In genomic region chr6:111113731-111114438, GRCh38 we compare ENCODE assay signal across 8 cellular contexts. TPM values are rescaled to one million over a fixed set of nuclear protein-coding genes. Genes with fewer than 3 reads are reported as not detected.
DNase-seq lines count a peak whose midpoint lies in the region; ATAC-seq and TF ChIP-seq lines count a peak whose summit lies in the region.

No MANE protein-coding gene starts in this region.

- intact Hi-C loops in activated T-helper 1 cell treated with anti-CD3 and anti-CD28 coated beads, Interleukin-12 subunit alpha, Interleukin-12 subunit beta, Interleukin-2, Interleukin-4 antibody, amounts not matched to agents 30 ng/mL and 10 ng/mL and 1 ng/mL, durations not matched to agents 14 hours and 24 hours and 36 hours (cut with micrococcal nuclease) = no loop called here
- intact Hi-C loops in right cardiac atrium (cut with DNase I) = no loop called here
- intact Hi-C loops in PC-3 (cut with micrococcal nuclease) = no loop called here

- H3K36me3 ChIP-seq in ACC112 (ENCODE audit: insufficient read depth, low read length) (no peaks in the 10 kb centered on the region), PC-3 (ENCODE audit: low read depth, low read length) (no peaks in the 10 kb centered on the region)

- H3K27me3 ChIP-seq in ACC112 (ENCODE audit: insufficient read depth, low read length) (no peaks in the 10 kb centered on the region; the same call in 1 of the 2 replicates), right cardiac atrium (ENCODE audit: control insufficient read depth, insufficient read depth) (no peaks in the 10 kb centered on the region), PC-3 (ENCODE audit: low read length) (no peaks in the 10 kb centered on the region)

- H3K9me3 ChIP-seq in right cardiac atrium (ENCODE audit: control insufficient read depth, low read length) (no peaks in the 10 kb centered on the region), PC-3 (ENCODE audit: low read length) (no peaks in the 10 kb centered on the region)

- no peaks in the 10 kb centered on the region for H4K20me1 ChIP-seq in PC-3 (ENCODE audit: low read length)

- no peak overlapping the region for H3K9ac ChIP-seq in PC-3 (ENCODE audit: low read length)

- DNase-seq in HT1080 (ENCODE audit: low read depth) = peak; percentile 72
- no peak for DNase-seq in activated T-helper 1 cell treated with anti-CD3 and anti-CD28 coated beads, Interleukin-12 subunit alpha, Interleukin-12 subunit beta, Interleukin-2, Interleukin-4 antibody, amounts not matched to agents 30 ng/mL and 10 ng/mL and 1 ng/mL, durations not matched to agents 14 hours and 24 hours and 36 hours (ENCODE audit: low spot score)
- DNase-seq in right cardiac atrium = peak in 2 of 3 donors; percentile 40 to 54
- DNase-seq in stimulated activated CD4-positive, alpha-beta T cell treated with anti-CD3 and anti-CD28 coated beads, Interleukin-15, amount 100 ng/mL, for 48 hours (ENCODE audit: low read depth in 2 of 2) = peak; percentile 30 to 35
- DNase-seq in PC-3 = no peak
- no peak for DNase-seq in DMS53 treated with DMSO at 0.1 percent for 48 hours (lab: John Stamatoyannopoulos, UW; ENCODE audit: unreplicated experiment)
- DNase-seq in iPS-NIHi11 (ENCODE audit: low spot score) = no peak

- peaks cover 10% of the 10 kb centered on the region for H3K4me1 Mint-ChIP-seq in activated T-helper 1 cell treated with anti-CD3 and anti-CD28 coated beads, Interleukin-12 subunit alpha, Interleukin-12 subunit beta, Interleukin-2, Interleukin-4 antibody, amounts not matched to agents 30 ng/mL and 10 ng/mL and 1 ng/mL, durations not matched to agents 14 hours and 24 hours and 36 hours (ENCODE audit: low read depth)

- H3K36me3 Mint-ChIP-seq in activated T-helper 1 cell treated with anti-CD3 and anti-CD28 coated beads, Interleukin-12 subunit alpha, Interleukin-12 subunit beta, Interleukin-2, Interleukin-4 antibody, amounts not matched to agents 30 ng/mL and 10 ng/mL and 1 ng/mL, durations not matched to agents 14 hours and 24 hours and 36 hours (ENCODE audit: low read depth) = no peaks in the 10 kb centered on the region

- H3K79me2 ChIP-seq in ACC112 (ENCODE audit: control insufficient read depth, insufficient read depth, low read length, unreplicated experiment) (no peaks in the 10 kb centered on the region), PC-3 (ENCODE audit: low read length) (no peaks in the 10 kb centered on the region)

- H3K27me3 Mint-ChIP-seq in activated T-helper 1 cell treated with anti-CD3 and anti-CD28 coated beads, Interleukin-12 subunit alpha, Interleukin-12 subunit beta, Interleukin-2, Interleukin-4 antibody, amounts not matched to agents 30 ng/mL and 10 ng/mL and 1 ng/mL, durations not matched to agents 14 hours and 24 hours and 36 hours (ENCODE audit: insufficient read depth) = peaks cover 1% of the 10 kb centered on the region

- no peak for TF ChIP-seq CTCF in PC-3 (conservative IDR thresholded peaks at IDR 0.05; ENCODE audit: low read depth, low read length)

- no peak overlapping the region for H3K4me2 ChIP-seq in PC-3 (ENCODE audit: low read length)

- POLR2A ChIA-PET in PC-3 (lab: Charles Lee; ENCODE audit: unreplicated experiment) = no interaction called here

- peaks cover 14% of the 10 kb centered on the region for H3K4me1 ChIP-seq in ACC112 (ENCODE audit: control insufficient read depth, insufficient read depth, low read length, unreplicated experiment)
- H3K4me1 ChIP-seq in right cardiac atrium (ENCODE audit: control insufficient read depth, insufficient read depth, low read length) = no peaks in the 10 kb centered on the region
- H3K4me1 ChIP-seq in PC-3 (ENCODE audit: insufficient read depth, low read length) = no peaks in the 10 kb centered on the region

- WGBS in right cardiac atrium = 12% methylated on average over 6 of the region's 6 CpGs

- no peaks in the 10 kb centered on the region for H3F3A ChIP-seq in PC-3 (ENCODE audit: low read length, unreplicated experiment)

- no peaks in the 10 kb centered on the region for H3K9me2 ChIP-seq in PC-3 (replicated peaks; ENCODE audit: low read length)

- peak overlapping the region; percentile 5 for H3K27ac Mint-ChIP-seq in activated T-helper 1 cell treated with anti-CD3 and anti-CD28 coated beads, Interleukin-12 subunit alpha, Interleukin-12 subunit beta, Interleukin-2, Interleukin-4 antibody, amounts not matched to agents 30 ng/mL and 10 ng/mL and 1 ng/mL, durations not matched to agents 14 hours and 24 hours and 36 hours

- no peak overlapping the region for H3K4me3 Mint-ChIP-seq in activated T-helper 1 cell treated with anti-CD3 and anti-CD28 coated beads, Interleukin-12 subunit alpha, Interleukin-12 subunit beta, Interleukin-2, Interleukin-4 antibody, amounts not matched to agents 30 ng/mL and 10 ng/mL and 1 ng/mL, durations not matched to agents 14 hours and 24 hours and 36 hours

- ATAC-seq in right cardiac atrium (peak; percentile 86 to 88), PC-3 (no peak)

- CTCF ChIA-PET in PC-3 (lab: Charles Lee) = no interaction called here

- BruUV-seq in PC-3 (replicated peaks; lab: Mats Ljungman, UMichigan) = no TSS peak

- no peaks in the 10 kb centered on the region for H3K9me3 Mint-ChIP-seq in activated T-helper 1 cell treated with anti-CD3 and anti-CD28 coated beads, Interleukin-12 subunit alpha, Interleukin-12 subunit beta, Interleukin-2, Interleukin-4 antibody, amounts not matched to agents 30 ng/mL and 10 ng/mL and 1 ng/mL, durations not matched to agents 14 hours and 24 hours and 36 hours

- H3K27ac ChIP-seq in ACC112 (ENCODE audit: low read depth, low read length) = peak overlapping the region; percentile 6; the same call in 1 of the 2 replicates
- H3K27ac ChIP-seq in right cardiac atrium (ENCODE audit: low read length) = peak overlapping the region; percentile 89
- no peak overlapping the region for H3K27ac ChIP-seq in PC-3 (ENCODE audit: low read length)

- H3K4me3 ChIP-seq in ACC112 (ENCODE audit: low read depth, low read length) = 0 out of 2 replicates have a peak overlapping the region, but pooled peaks have one; percentile 5
- no peak overlapping the region for H3K4me3 ChIP-seq in right cardiac atrium (ENCODE audit: low read length)
- no peak overlapping the region for H3K4me3 ChIP-seq in PC-3 (ENCODE audit: low read length)

- H2AFZ ChIP-seq in ACC112 (ENCODE audit: low read length, unreplicated experiment) (peak overlapping the region; percentile 45), PC-3 (ENCODE audit: low read length) (no peak overlapping the region)

RNA-seq across cellular contexts. Expression of gene SLC16A10, which starts 26.6 kb away (rescaled TPM):
- 5.2 TPM in 2 replicates for total RNA-seq in HT1080 (2014; rRNA removed; shearing (Covaris generic))
- 2.4 and 4.5 TPM in 2 replicates for polyA plus RNA-seq in HT1080 (2015; cell fraction: cytosol; rRNA removed)
- polyA plus RNA-seq in HT1080 (2015; cell fraction: nucleus; rRNA removed) = 2.1 and 4.0 TPM in 2 replicates
- 2.8 and 3.2 TPM in 2 replicates for total RNA-seq in activated T-helper 1 cell treated with anti-CD3 and anti-CD28 coated beads, Interleukin-12 subunit alpha, Interleukin-12 subunit beta, Interleukin-2, Interleukin-4 antibody, amounts not matched to agents 30 ng/mL and 10 ng/mL and 1 ng/mL, durations not matched to agents 14 hours and 24 hours and 36 hours
- total RNA-seq in right cardiac atrium = 10 to 100 TPM in 1 of 4 donors, 1 to 10 TPM in 3; 5.0 to 11.3 (median 5.4) TPM
- polyA plus RNA-seq in right cardiac atrium = 2.2 TPM
- 0.69 and 2.9 TPM in 2 replicates for total RNA-seq in PC-3 (2014; rRNA removed)

Comparison
In these comparisons a context has a peak if more than half of its experiments do, and no peak if none do; other contexts are left out.
1. DNase-seq: peak in HT1080 (single experiment), right cardiac atrium (2 of 3) and stimulated activated CD4-positive, alpha-beta T cell treated with anti-CD3 and anti-CD28 coated beads, Interleukin-15, amount 100 ng/mL, for 48 hours (2 of 2); none in activated T-helper 1 cell treated with anti-CD3 and anti-CD28 coated beads, Interleukin-12 subunit alpha, Interleukin-12 subunit beta, Interleukin-2, Interleukin-4 antibody, amounts not matched to agents 30 ng/mL and 10 ng/mL and 1 ng/mL, durations not matched to agents 14 hours and 24 hours and 36 hours (single experiment), PC-3 (single experiment), DMS53 treated with DMSO at 0.1 percent for 48 hours (single experiment) and iPS-NIHi11 (single experiment).